Comparison of ENCODE assay signal across 8 cellular contexts in the genomic region with DNA sequence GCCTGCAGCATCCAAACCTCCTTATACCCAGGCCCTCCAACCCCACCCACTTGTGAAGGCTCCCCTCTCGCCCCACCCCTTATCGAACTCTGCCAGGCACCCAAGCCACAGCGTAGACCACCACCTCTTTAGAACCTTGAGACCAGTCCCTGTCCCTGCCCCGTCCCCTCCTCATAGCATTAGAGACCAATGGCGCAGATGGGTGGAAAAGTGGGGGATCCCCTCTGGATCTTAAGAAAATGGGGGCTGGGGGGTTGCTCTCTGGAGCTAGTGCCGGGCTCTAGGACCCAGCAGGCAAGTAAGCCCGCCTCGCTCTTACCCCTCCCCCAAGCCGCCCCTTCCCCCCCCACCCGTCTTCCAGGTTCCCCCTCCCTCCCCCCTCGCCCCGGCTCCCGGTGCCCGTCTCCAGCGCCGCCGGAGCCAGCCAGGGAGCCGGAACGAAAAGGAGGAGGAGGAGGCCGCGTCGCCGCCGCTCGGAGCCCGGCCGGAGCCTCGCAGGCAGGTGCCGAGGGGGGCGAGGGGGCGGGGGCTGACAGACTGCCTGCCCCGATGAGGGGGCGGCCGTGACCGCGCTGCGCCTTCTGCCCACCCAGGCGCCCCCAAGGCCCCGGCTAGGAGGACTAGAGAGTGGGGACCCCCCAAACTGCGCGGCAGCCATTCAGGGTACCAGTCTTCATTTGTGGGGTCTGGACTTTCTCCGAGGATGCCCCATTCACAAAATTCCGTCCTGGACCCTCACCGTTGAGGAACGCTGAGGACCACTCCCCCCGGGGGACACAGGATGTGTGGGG. TPM values are rescaled to one million over a fixed set of nuclear protein-coding genes. Genes with fewer than 3 reads are reported as not detected.
DNase-seq lines count a peak whose midpoint lies in the region; ATAC-seq, FAIRE-seq and TF ChIP-seq lines count a peak whose summit lies in the region.

A gene with protein sequence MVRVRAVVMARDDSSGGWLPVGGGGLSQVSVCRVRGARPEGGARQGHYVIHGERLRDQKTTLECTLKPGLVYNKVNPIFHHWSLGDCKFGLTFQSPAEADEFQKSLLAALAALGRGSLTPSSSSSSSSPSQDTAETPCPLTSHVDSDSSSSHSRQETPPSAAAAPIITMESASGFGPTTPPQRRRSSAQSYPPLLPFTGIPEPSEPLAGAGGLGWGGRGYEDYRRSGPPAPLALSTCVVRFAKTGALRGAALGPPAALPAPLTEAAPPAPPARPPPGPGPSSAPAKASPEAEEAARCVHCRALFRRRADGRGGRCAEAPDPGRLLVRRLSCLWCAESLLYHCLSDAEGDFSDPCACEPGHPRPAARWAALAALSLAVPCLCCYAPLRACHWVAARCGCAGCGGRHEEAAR (plus strand): TSS at position 388 of the 791 bp plus-strand sequence. CDS start 1,606 bp downstream, outside the sequence.

- H3K27me3 Mint-ChIP-seq in activated T-cell treated with anti-CD3 and anti-CD28 coated beads, Interleukin-2, amount 50 U/mL, for 4 hours (ENCODE audit: low read depth): peaks cover 10% of the 10 kb centered on the region

- no peaks in the 10 kb centered on the region for H3K9me3 Mint-ChIP-seq in activated T-cell treated with anti-CD3 and anti-CD28 coated beads, Interleukin-2, amount 50 U/mL, for 4 hours

- TF ChIP-seq EP300 in stomach (IDR thresholded peaks at IDR 0.05): no peak

- 0 to 2% (median 1%) methylated on average over 17 to 38 of the region's 46 CpGs for WGBS in stomach, 5 donors

- H3K9me3 ChIP-seq in kidney (ENCODE audit: control insufficient read depth in 1 of 2, low read length in 2 of 2) (no peaks in the 10 kb centered on the region), stomach (no peaks in the 10 kb centered on the region)

- TF ChIP-seq CTCF in bronchial epithelial cell (IDR thresholded peaks at IDR 0.05; ENCODE audit: insufficient read depth, low read length, severe bottlenecking): no peak
- no peak for TF ChIP-seq CTCF in kidney (IDR thresholded peaks at IDR 0.05; ENCODE audit: borderline replicate concordance, extremely low read depth, insufficient read depth)
- TF ChIP-seq CTCF in stomach (IDR thresholded peaks at IDR 0.05): no peak

- H3K4me1 ChIP-seq in kidney (ENCODE audit: control insufficient read depth in 1 of 2, insufficient read depth in 1 of 2, low read depth in 1 of 2, low read length in 2 of 2) (peaks cover 0 to 4% of the 10 kb centered on the region in 2 donors), stomach (peaks cover 38 to 52% (median 43%) of the 10 kb centered on the region in 4 donors)

- H3K27me3 ChIP-seq in bronchial epithelial cell (ENCODE audit: control insufficient read depth, insufficient read depth, low read length): no peaks in the 10 kb centered on the region
- peaks cover 5 to 85% (median 23%) of the 10 kb centered on the region in 3 donors for H3K27me3 ChIP-seq in stomach

- H3K4me3 Mint-ChIP-seq in activated T-cell treated with anti-CD3 and anti-CD28 coated beads, Interleukin-2, amount 50 U/mL, for 4 hours: peak within 1 kb of the TSS; percentile 82

- no peak within 1 kb of the TSS for H3K27ac ChIP-seq in kidney (ENCODE audit: low read depth in 2 of 2, low read length in 2 of 2)
- peak within 1 kb of the TSS in 4 of 5 donors; percentile 53 to 80 (median 75) for H3K27ac ChIP-seq in stomach

- TF ChIP-seq POLR2A in stomach (IDR thresholded peaks at IDR 0.05): no peak

- peak within 1 kb of the TSS; percentile 34 to 37 for H3K9ac ChIP-seq in kidney (ENCODE audit: low read length in 2 of 2)

- H3K36me3 ChIP-seq in bronchial epithelial cell (ENCODE audit: control insufficient read depth, insufficient read depth, low read length): peaks cover 2% of the 10 kb centered on the region
- H3K36me3 ChIP-seq in kidney (ENCODE audit: control insufficient read depth in 1 of 2, insufficient read depth in 2 of 2, low read length in 2 of 2): peaks cover 0 to 3% of the 10 kb centered on the region in 2 donors
- peaks cover 4 to 27% (median 20%) of the 10 kb centered on the region in 4 donors for H3K36me3 ChIP-seq in stomach

- peaks cover 24% of the 10 kb centered on the region for H3K4me1 Mint-ChIP-seq in activated T-cell treated with anti-CD3 and anti-CD28 coated beads, Interleukin-2, amount 50 U/mL, for 4 hours (ENCODE audit: low read depth)

- FAIRE-seq in bronchial epithelial cell (lab: Jason Lieb, UNC) (no peak), kidney (lab: Jason Lieb, UNC) (no peak)

- no peak for DNase-seq in activated T-cell treated with anti-CD3 and anti-CD28 coated beads, Interleukin-2, amount 50 U/mL, for 4 hours
- DNase-seq in activated T-cell treated with anti-CD3 and anti-CD28 coated beads for 4 hours (no peak), NCI-H510A (lab: John Stamatoyannopoulos, UW) (peak; percentile 69), bronchial epithelial cell (ENCODE audit: low read depth) (no peak), kidney (peak; percentile 82), stomach (peak; percentile 42), HK-2 (ENCODE audit: unreplicated experiment) (no peak)

- H3K4me3 ChIP-seq in bronchial epithelial cell (ENCODE audit: low read depth, low read length): peak within 1 kb of the TSS; percentile 63
- H3K4me3 ChIP-seq in kidney (ENCODE audit: low read length in 2 of 2): peak within 1 kb of the TSS; percentile 47 to 64
- H3K4me3 ChIP-seq in stomach: peak within 1 kb of the TSS; percentile 47 to 57 (median 54)

- intact Hi-C loops in kidney (cut with DNase I): no loop called here
- intact Hi-C loops in stomach (cut with DNase I; ENCODE audit: low total_unique reads): loop anchor here (10.0 kb wide), 1 partner anchor 226 kb away; a partner anchor contains a TSS

- ATAC-seq in activated T-cell treated with anti-CD3 and anti-CD28 coated beads, Interleukin-2, amount 50 U/mL, for 4 hours: peak; percentile 63 to 66
- no peak for ATAC-seq in GM21576 (IDR thresholded peaks at IDR 0.05; ENCODE audit: unreplicated experiment)

- H3K36me3 Mint-ChIP-seq in activated T-cell treated with anti-CD3 and anti-CD28 coated beads, Interleukin-2, amount 50 U/mL, for 4 hours (ENCODE audit: insufficient read depth): peaks cover 10% of the 10 kb centered on the region

RNA-seq across cellular contexts. Expression of the gene that starts here (rescaled TPM):
- under 1 TPM; 0.46 to 0.74 (median 0.57) TPM for total RNA-seq in activated T-cell treated with anti-CD3 and anti-CD28 coated beads, Interleukin-2, amount 50 U/mL, for 4 hours
- total RNA-seq in bronchial epithelial cell (0.13 and 0.26 TPM in 2 replicates), kidney (8.7 TPM), stomach (1 to 10 TPM in 2 of 5 donors, not detected in 3; 1.7 to 3.6 TPM)
- polyA plus RNA-seq in kidney (ENCODE audit: insufficient read depth, low read depth, low replicate concordance) (0.17 TPM), stomach (under 1 TPM in 2 of 3 donors, not detected in 1; 0.12 to 0.33 TPM)

Comparison
In these comparisons a context has a peak if more than half of its experiments do, and no peak if none do; other contexts are left out.
1. Peak in ATAC-seq in activated T-cell treated with anti-CD3 and anti-CD28 coated beads, Interleukin-2, amount 50 U/mL, for 4 hours; RNA of the gene not detected or under 1 TPM.
2. DNase-seq: peak in NCI-H510A (single experiment), kidney (single experiment) and stomach (single experiment); none in activated T-cell treated with anti-CD3 and anti-CD28 coated beads, Interleukin-2, amount 50 U/mL, for 4 hours (single experiment), activated T-cell treated with anti-CD3 and anti-CD28 coated beads for 4 hours (single experiment), bronchial epithelial cell (single experiment) and HK-2 (single experiment).
3. H3K27ac ChIP-seq: peak in stomach (4 of 5); none in kidney (0 of 2).
4. Peak in every context shown above with its lines, with median percentiles within 50 percentile points of each other: H3K4me3 ChIP-seq.